In the genomic region with DNA sequence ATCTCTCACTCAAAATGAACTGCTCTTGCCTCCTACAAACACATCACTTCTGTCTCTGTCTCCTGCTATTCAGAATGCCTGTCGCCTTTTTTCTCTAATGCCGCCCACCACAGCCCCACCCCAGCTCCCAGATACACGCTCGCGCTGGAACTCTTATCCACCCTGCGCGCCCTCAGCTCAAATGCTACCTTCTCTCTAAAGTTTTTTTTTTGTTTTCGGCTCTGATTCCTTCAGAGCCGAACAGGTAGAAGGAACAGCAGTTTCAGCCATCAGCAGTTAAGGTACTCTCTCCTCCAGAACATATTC, we compare ENCODE assay signal across 8 cellular contexts. TPM values are rescaled to one million over a fixed set of nuclear protein-coding genes. Genes with fewer than 3 reads are reported as not detected.
A peak's percentile ranks its signal among the peaks of the same experiment; 100 is the strongest.
DNase-seq lines count a peak whose midpoint lies in the region; ATAC-seq and TF ChIP-seq lines count a peak whose summit lies in the region.

No MANE protein-coding gene starts in this region.

- CTCF ChIA-PET in PC-3 (lab: Charles Lee), result interaction anchor here (0.6 to 1.5 kb wide), 3 partner anchors 73 to 105 kb away, joined by 3 to 13 read pairs (median 12); no protein-coding TSS in a partner anchor

- H3K27me3 ChIP-seq in GM06990 (replicated peaks; ENCODE audit: control insufficient read depth, insufficient read depth, low read length) (no peaks in the 10 kb centered on the region), PC-3 (ENCODE audit: low read length) (no peaks in the 10 kb centered on the region), upper lobe of right lung (no peaks in the 10 kb centered on the region)

- no peaks in the 10 kb centered on the region for H3F3A ChIP-seq in PC-3 (ENCODE audit: low read length, unreplicated experiment)

- H3K4me3 ChIP-seq in GM06990 (replicated peaks; ENCODE audit: low read depth, low read length) (peak overlapping the region; percentile 65), PC-3 (ENCODE audit: low read length) (peak overlapping the region; percentile 73), choroid plexus epithelial cell (ENCODE audit: low read depth, low read length) (peak overlapping the region; percentile 78), mucosa of descending colon (peak overlapping the region; percentile 44), upper lobe of right lung (peak overlapping the region; percentile 76)

- intact Hi-C loops in PC-3 (cut with micrococcal nuclease) (no loop called here), mucosa of descending colon (cut with DNase I, micrococcal nuclease) (no loop called here), upper lobe of right lung (cut with DNase I) (no loop called here)

- no peaks in the 10 kb centered on the region for H3K36me3 ChIP-seq in GM06990 (ENCODE audit: control insufficient read depth, insufficient read depth, low read length)
- H3K36me3 ChIP-seq in PC-3 (ENCODE audit: low read depth, low read length), result no peaks in the 10 kb centered on the region
- H3K36me3 ChIP-seq in mucosa of descending colon (ENCODE audit: low read depth), result no peaks in the 10 kb centered on the region
- H3K36me3 ChIP-seq in upper lobe of right lung, result no peaks in the 10 kb centered on the region

- no peaks in the 10 kb centered on the region for H3K9me2 ChIP-seq in PC-3 (replicated peaks; ENCODE audit: low read length)

- H4K20me1 ChIP-seq in PC-3 (ENCODE audit: low read length), result no peaks in the 10 kb centered on the region

- H3K9ac ChIP-seq in PC-3 (ENCODE audit: low read length), result peak overlapping the region; percentile 83

- TF ChIP-seq CTCF in GM06990 (IDR thresholded peaks at IDR 0.05; ENCODE audit: insufficient read depth, low read length, poor library complexity, severe bottlenecking) (no peak), PC-3 (conservative IDR thresholded peaks at IDR 0.05; ENCODE audit: low read depth, low read length) (no peak), choroid plexus epithelial cell (conservative IDR thresholded peaks at IDR 0.05; ENCODE audit: low read depth, low read length) (no peak), mucosa of descending colon (IDR thresholded peaks at IDR 0.05) (no peak), upper lobe of right lung (IDR thresholded peaks at IDR 0.05) (no peak)

- peak overlapping the region; percentile 84 for H2AFZ ChIP-seq in PC-3 (ENCODE audit: low read length)

- H3K79me2 ChIP-seq in PC-3 (ENCODE audit: low read length), result peaks cover 5% of the 10 kb centered on the region

- BruUV-seq in PC-3 (replicated peaks; lab: Mats Ljungman, UMichigan), result TSS peak; percentile 3

- POLR2A ChIA-PET in PC-3 (lab: Charles Lee; ENCODE audit: unreplicated experiment), result interaction anchor here (0.5 to 1.0 kb wide), 3 partner anchors 52 to 373 kb away, joined by 3 to 11 read pairs (median 6); partner anchors contain the start of gene SRSF7

- in situ Hi-C loops in G401 (cut with HindIII; ENCODE audit: low sequenced_read_pairs), result no loop called here

- ATAC-seq in PC-3, result peak; percentile 2
- ATAC-seq in mucosa of descending colon, result no peak
- ATAC-seq in upper lobe of right lung, result no peak
- ATAC-seq in GM19455 (IDR thresholded peaks at IDR 0.05; ENCODE audit: unreplicated experiment), result no peak

- DNase-seq in GM06990 (ENCODE audit: extremely low read depth, insufficient read length) (no peak), PC-3 (no peak), choroid plexus epithelial cell (ENCODE audit: low read depth) (no peak), mucosa of descending colon (peak in 1 of 3 donors; percentile 59), upper lobe of right lung (no peak), G401 (ENCODE audit: low spot score) (no peak), kidney glomerular epithelial cell (lab: John Stamatoyannopoulos, UW) (no peak)

- peak overlapping the region; percentile 94 for H3K4me2 ChIP-seq in PC-3 (ENCODE audit: low read length)

- H3K4me1 ChIP-seq in PC-3 (ENCODE audit: insufficient read depth, low read length), result peaks cover 26% of the 10 kb centered on the region
- peaks cover 25% of the 10 kb centered on the region for H3K4me1 ChIP-seq in mucosa of descending colon (ENCODE audit: low read depth)
- peaks cover 45% of the 10 kb centered on the region for H3K4me1 ChIP-seq in upper lobe of right lung

- peak overlapping the region; percentile 25 for H3K27ac ChIP-seq in PC-3 (ENCODE audit: low read length)
- H3K27ac ChIP-seq in upper lobe of right lung, result peak overlapping the region; percentile 90

- H3K9me3 ChIP-seq in PC-3 (ENCODE audit: low read length) (no peaks in the 10 kb centered on the region), mucosa of descending colon (no peaks in the 10 kb centered on the region), upper lobe of right lung (no peaks in the 10 kb centered on the region)

RNA-seq across cellular contexts. Expression of gene SOS1, which starts 3.9 kb away (rescaled TPM):
- 9.7 and 10.5 TPM in 2 replicates for total RNA-seq in PC-3 (2014; rRNA removed)
- 10 to 100 TPM; 38.8 to 44.2 (median 39.8) TPM for total RNA-seq in mucosa of descending colon
- 37.0 TPM for total RNA-seq in upper lobe of right lung
- total RNA-seq in G401 (2014; rRNA removed; shearing (Covaris generic)), result 5.0 and 22.0 TPM in 2 replicates
